Comparison of ENCODE assay signal across 13 cellular contexts in the genomic region with DNA sequence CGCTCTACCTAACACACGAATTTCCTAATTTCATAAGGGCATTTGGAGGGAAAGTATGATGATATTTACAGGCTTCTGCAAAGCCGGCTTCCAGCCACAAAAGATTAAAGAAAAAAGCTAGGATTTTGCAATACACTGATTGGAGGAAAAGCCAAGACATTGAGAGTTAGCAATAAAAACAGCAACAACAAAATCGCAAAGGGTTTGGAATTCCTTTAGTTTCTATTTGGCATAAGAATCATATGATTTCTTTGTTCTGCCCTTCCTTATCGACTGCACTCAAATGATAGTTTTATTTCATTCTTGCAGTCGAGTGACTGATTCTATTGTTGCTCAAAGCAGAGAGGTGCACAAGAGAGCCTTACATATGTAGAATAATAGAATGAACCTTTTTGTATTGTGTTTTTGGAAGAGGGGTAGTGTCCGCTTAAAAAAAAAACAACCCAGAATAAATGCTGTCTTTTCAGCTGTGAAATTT. TPM values are rescaled to one million over a fixed set of nuclear protein-coding genes. Genes with fewer than 3 reads are reported as not detected.
DNase-seq lines count a peak whose midpoint lies in the region; ATAC-seq and TF ChIP-seq lines count a peak whose summit lies in the region.
"Had no signal": no experiment of that assay in that cellular context is flagged by ENCODE, and none has a peak within 500 bp of the region (broad histone marks: within the 10 kb centered on the region; RNA-seq: fewer than 3 reads in every experiment).

No MANE protein-coding gene starts in this region.

- CTCF ChIA-PET in WTC11 (lab: Charles Lee): no interaction called here
- CTCF ChIA-PET in activated naive CD4-positive, alpha-beta T cell treated with anti-CD3 and anti-CD28 coated beads, Interleukin-2, amount 10 ng/mL, durations not matched to agents 7 days and 5 days (lab: Charles Lee): no interaction called here

- H3K4me3 Mint-ChIP-seq in WTC11: peak overlapping the region; percentile 82
- no peak overlapping the region for H3K4me3 Mint-ChIP-seq in activated naive CD4-positive, alpha-beta T cell treated with anti-CD3 and anti-CD28 coated beads, Interleukin-2, amount 10 ng/mL, durations not matched to agents 7 days and 5 days

- peak overlapping the region; percentile 16 for H3K4me3 ChIP-seq in fibroblast of villous mesenchyme (ENCODE audit: low read depth, low read length)
- H3K4me3 ChIP-seq: BLaER1 treated with 17β-estradiol and CSF1 and Interleukin-3, amounts not matched to agents 10 nM and 100 nM had no signal

- no peak for ATAC-seq in WTC11
- ATAC-seq in GM21515 (IDR thresholded peaks at IDR 0.05; ENCODE audit: unreplicated experiment): no peak
- ATAC-seq: HCT116 had no signal

- POLR2A ChIA-PET in WTC11 (lab: Charles Lee): interaction anchor here (3.2 kb wide), 1 partner anchor 13 kb away, joined by 24 read pairs; no protein-coding TSS in a partner anchor

- TF ChIP-seq CTCF in WTC11 (IDR thresholded peaks at IDR 0.05): no peak
- no peak for TF ChIP-seq CTCF in fibroblast of villous mesenchyme (IDR thresholded peaks at IDR 0.05; ENCODE audit: insufficient read depth, low read depth, low read length)

- peak overlapping the region; percentile 94 for H3K9ac ChIP-seq in ES-I3 (ENCODE audit: low read depth, low read length)
- H3K9ac ChIP-seq: BLaER1 treated with 17β-estradiol and CSF1 and Interleukin-3, amounts not matched to agents 10 nM and 100 nM had no signal

- H3K36me3 ChIP-seq in ES-I3 (ENCODE audit: insufficient read depth, low read length): peaks cover 8% of the 10 kb centered on the region; the same call in 1 of the 2 replicates
- H3K36me3 ChIP-seq: BLaER1 treated with 17β-estradiol and CSF1 and Interleukin-3, amounts not matched to agents 10 nM and 100 nM had no signal

- no peaks in the 10 kb centered on the region for H3K9me3 Mint-ChIP-seq in WTC11
- no peaks in the 10 kb centered on the region for H3K9me3 Mint-ChIP-seq in activated naive CD4-positive, alpha-beta T cell treated with anti-CD3 and anti-CD28 coated beads, Interleukin-2, amount 10 ng/mL, durations not matched to agents 7 days and 5 days

- no peaks in the 10 kb centered on the region for H3K27me3 Mint-ChIP-seq in WTC11 (ENCODE audit: low read depth)
- H3K27me3 Mint-ChIP-seq in activated naive CD4-positive, alpha-beta T cell treated with anti-CD3 and anti-CD28 coated beads, Interleukin-2, amount 10 ng/mL, durations not matched to agents 7 days and 5 days: peaks cover 67% of the 10 kb centered on the region

- H3K9me3 ChIP-seq in ES-I3 (ENCODE audit: control insufficient read depth, insufficient read depth, low read length): no peaks in the 10 kb centered on the region
- H3K9me3 ChIP-seq: BLaER1 treated with 17β-estradiol and CSF1 and Interleukin-3, amounts not matched to agents 10 nM and 100 nM had no signal

- peaks cover 12% of the 10 kb centered on the region for H3K36me3 Mint-ChIP-seq in WTC11
- H3K36me3 Mint-ChIP-seq in activated naive CD4-positive, alpha-beta T cell treated with anti-CD3 and anti-CD28 coated beads, Interleukin-2, amount 10 ng/mL, durations not matched to agents 7 days and 5 days: no peaks in the 10 kb centered on the region

- peaks cover 34% of the 10 kb centered on the region for H3K4me1 ChIP-seq in ES-I3 (ENCODE audit: insufficient read depth, low read length)

- H3K27ac Mint-ChIP-seq in WTC11: peak overlapping the region; percentile 99
- no peak overlapping the region for H3K27ac Mint-ChIP-seq in activated naive CD4-positive, alpha-beta T cell treated with anti-CD3 and anti-CD28 coated beads, Interleukin-2, amount 10 ng/mL, durations not matched to agents 7 days and 5 days

- no peak for DNase-seq in WTC11 (ENCODE audit: low spot score)
- DNase-seq in fibroblast of villous mesenchyme (ENCODE audit: low read depth): peak; percentile 85
- peak; percentile 39 for DNase-seq in retina
- DNase-seq in kidney tubule cell (ENCODE audit: low spot score): no peak
- DNase-seq in activated naive CD4-positive, alpha-beta T cell treated with anti-CD3 and anti-CD28 coated beads, Interleukin-2, amount 10 ng/mL, durations not matched to agents 7 days and 5 days: no peak
- no peak for DNase-seq in occipital lobe (lab: John Stamatoyannopoulos, UW)
- DNase-seq: cerebellar nuclear complex; Karpas-422; stimulated activated CD4-positive, alpha-beta T cell treated with anti-CD3 and anti-CD28 coated beads, Interleukin-15, amount 100 ng/mL, for 24 hours had no signal

- peaks cover 70% of the 10 kb centered on the region for H3K4me1 Mint-ChIP-seq in WTC11
- peaks cover 9% of the 10 kb centered on the region for H3K4me1 Mint-ChIP-seq in activated naive CD4-positive, alpha-beta T cell treated with anti-CD3 and anti-CD28 coated beads, Interleukin-2, amount 10 ng/mL, durations not matched to agents 7 days and 5 days

TF ChIP-seq in WTC11, 78 proteins besides CTCF, POLR2A, EP300 and RAD21 (continues in another document):
- TF ChIP-seq TCF7 (CRISPR knock-in tag; IDR thresholded peaks at IDR 0.05; ENCODE audit: low read depth): no peak
- TF ChIP-seq NR3C1 (CRISPR knock-in tag; conservative IDR thresholded peaks at IDR 0.05; ENCODE audit: low read depth): no peak
- TF ChIP-seq GABPB1 (CRISPR knock-in tag; IDR thresholded peaks at IDR 0.05): no peak
- TF ChIP-seq, protein P1, sequence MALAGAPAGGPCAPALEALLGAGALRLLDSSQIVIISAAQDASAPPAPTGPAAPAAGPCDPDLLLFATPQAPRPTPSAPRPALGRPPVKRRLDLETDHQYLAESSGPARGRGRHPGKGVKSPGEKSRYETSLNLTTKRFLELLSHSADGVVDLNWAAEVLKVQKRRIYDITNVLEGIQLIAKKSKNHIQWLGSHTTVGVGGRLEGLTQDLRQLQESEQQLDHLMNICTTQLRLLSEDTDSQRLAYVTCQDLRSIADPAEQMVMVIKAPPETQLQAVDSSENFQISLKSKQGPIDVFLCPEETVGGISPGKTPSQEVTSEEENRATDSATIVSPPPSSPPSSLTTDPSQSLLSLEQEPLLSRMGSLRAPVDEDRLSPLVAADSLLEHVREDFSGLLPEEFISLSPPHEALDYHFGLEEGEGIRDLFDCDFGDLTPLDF (CRISPR knock-in tag; IDR thresholded peaks at IDR 0.05): no peak
- TF ChIP-seq, protein P2, sequence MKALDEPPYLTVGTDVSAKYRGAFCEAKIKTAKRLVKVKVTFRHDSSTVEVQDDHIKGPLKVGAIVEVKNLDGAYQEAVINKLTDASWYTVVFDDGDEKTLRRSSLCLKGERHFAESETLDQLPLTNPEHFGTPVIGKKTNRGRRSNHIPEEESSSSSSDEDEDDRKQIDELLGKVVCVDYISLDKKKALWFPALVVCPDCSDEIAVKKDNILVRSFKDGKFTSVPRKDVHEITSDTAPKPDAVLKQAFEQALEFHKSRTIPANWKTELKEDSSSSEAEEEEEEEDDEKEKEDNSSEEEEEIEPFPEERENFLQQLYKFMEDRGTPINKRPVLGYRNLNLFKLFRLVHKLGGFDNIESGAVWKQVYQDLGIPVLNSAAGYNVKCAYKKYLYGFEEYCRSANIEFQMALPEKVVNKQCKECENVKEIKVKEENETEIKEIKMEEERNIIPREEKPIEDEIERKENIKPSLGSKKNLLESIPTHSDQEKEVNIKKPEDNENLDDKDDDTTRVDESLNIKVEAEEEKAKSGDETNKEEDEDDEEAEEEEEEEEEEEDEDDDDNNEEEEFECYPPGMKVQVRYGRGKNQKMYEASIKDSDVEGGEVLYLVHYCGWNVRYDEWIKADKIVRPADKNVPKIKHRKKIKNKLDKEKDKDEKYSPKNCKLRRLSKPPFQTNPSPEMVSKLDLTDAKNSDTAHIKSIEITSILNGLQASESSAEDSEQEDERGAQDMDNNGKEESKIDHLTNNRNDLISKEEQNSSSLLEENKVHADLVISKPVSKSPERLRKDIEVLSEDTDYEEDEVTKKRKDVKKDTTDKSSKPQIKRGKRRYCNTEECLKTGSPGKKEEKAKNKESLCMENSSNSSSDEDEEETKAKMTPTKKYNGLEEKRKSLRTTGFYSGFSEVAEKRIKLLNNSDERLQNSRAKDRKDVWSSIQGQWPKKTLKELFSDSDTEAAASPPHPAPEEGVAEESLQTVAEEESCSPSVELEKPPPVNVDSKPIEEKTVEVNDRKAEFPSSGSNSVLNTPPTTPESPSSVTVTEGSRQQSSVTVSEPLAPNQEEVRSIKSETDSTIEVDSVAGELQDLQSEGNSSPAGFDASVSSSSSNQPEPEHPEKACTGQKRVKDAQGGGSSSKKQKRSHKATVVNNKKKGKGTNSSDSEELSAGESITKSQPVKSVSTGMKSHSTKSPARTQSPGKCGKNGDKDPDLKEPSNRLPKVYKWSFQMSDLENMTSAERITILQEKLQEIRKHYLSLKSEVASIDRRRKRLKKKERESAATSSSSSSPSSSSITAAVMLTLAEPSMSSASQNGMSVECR (CRISPR knock-in tag; IDR thresholded peaks at IDR 0.05; ENCODE audit: borderline replicate concordance): no peak
- no peak for TF ChIP-seq SMAD3 (CRISPR knock-in tag; IDR thresholded peaks at IDR 0.05; ENCODE audit: borderline replicate concordance)
- TF ChIP-seq, protein P3, sequence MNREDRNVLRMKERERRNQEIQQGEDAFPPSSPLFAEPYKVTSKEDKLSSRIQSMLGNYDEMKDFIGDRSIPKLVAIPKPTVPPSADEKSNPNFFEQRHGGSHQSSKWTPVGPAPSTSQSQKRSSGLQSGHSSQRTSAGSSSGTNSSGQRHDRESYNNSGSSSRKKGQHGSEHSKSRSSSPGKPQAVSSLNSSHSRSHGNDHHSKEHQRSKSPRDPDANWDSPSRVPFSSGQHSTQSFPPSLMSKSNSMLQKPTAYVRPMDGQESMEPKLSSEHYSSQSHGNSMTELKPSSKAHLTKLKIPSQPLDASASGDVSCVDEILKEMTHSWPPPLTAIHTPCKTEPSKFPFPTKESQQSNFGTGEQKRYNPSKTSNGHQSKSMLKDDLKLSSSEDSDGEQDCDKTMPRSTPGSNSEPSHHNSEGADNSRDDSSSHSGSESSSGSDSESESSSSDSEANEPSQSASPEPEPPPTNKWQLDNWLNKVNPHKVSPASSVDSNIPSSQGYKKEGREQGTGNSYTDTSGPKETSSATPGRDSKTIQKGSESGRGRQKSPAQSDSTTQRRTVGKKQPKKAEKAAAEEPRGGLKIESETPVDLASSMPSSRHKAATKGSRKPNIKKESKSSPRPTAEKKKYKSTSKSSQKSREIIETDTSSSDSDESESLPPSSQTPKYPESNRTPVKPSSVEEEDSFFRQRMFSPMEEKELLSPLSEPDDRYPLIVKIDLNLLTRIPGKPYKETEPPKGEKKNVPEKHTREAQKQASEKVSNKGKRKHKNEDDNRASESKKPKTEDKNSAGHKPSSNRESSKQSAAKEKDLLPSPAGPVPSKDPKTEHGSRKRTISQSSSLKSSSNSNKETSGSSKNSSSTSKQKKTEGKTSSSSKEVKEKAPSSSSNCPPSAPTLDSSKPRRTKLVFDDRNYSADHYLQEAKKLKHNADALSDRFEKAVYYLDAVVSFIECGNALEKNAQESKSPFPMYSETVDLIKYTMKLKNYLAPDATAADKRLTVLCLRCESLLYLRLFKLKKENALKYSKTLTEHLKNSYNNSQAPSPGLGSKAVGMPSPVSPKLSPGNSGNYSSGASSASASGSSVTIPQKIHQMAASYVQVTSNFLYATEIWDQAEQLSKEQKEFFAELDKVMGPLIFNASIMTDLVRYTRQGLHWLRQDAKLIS (CRISPR knock-in tag; IDR thresholded peaks at IDR 0.05; ENCODE audit: borderline replicate concordance): no peak

RNA-seq across cellular contexts. Expression of a gene that starts 3.9 kb away (rescaled TPM):
- 171 to 185 TPM (median 181 TPM) in 3 replicates for total RNA-seq in WTC11 (2021)
- 45.1 and 45.8 TPM in 2 replicates for total RNA-seq in fibroblast of villous mesenchyme
- 207 TPM for total RNA-seq in occipital lobe

Comparison
In these comparisons a context has a peak if more than half of its experiments do, and no peak if none do; other contexts are left out.
1. DNase-seq: peak in fibroblast of villous mesenchyme (single experiment) and retina (single experiment); none in WTC11 (single experiment), kidney tubule cell (single experiment), activated naive CD4-positive, alpha-beta T cell treated with anti-CD3 and anti-CD28 coated beads, Interleukin-2, amount 10 ng/mL, durations not matched to agents 7 days and 5 days (single experiment) and occipital lobe (single experiment).